In genomic region chr7:43559939-43560335, GRCh38 we compare ENCODE assay signal across 3 cellular contexts.
"Had no signal": no experiment of that assay in that cellular context is flagged by ENCODE, and none has a peak within 500 bp of the region (broad histone marks: within the 10 kb centered on the region; RNA-seq: fewer than 3 reads in every experiment).

No MANE protein-coding gene starts in this region.

- H3K4me3 ChIP-seq: GM12878 had no signal

- DNase-seq: GDM1, GF-D8 had no signal
